In the genomic region with DNA sequence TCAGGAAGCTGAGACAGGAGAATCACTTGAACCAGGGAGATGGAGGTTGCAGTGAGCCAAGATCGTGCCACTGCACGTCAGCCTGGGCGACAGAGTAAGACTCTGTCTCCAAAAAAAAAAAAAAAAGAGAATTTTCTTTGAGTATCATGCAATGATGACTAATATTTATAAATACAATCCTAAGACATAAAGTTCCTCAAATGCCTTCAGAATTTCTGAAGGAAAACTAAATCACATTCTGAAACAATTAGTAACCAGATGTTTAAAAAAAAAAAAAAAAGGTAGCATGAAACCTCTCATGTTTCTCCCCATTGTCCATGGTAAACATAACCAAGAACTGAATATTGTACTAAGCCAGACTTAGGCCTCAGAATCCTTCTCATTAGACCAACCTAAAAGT, we compare ENCODE assay signal across 25 cellular contexts. TPM values are rescaled to one million over a fixed set of nuclear protein-coding genes. Genes with fewer than 3 reads are reported as not detected.
DNase-seq lines count a peak whose midpoint lies in the region; ATAC-seq and TF ChIP-seq lines count a peak whose summit lies in the region.
"Had no signal": no experiment of that assay in that cellular context is flagged by ENCODE, and none has a peak within 500 bp of the region (broad histone marks: within the 10 kb centered on the region; RNA-seq: fewer than 3 reads in every experiment).

No MANE protein-coding gene starts in this region.

- BruUV-seq in Calu3 (replicated peaks; lab: Mats Ljungman, UMichigan), result no TSS peak

- no peaks in the 10 kb centered on the region for H3K9me2 ChIP-seq in SK-N-SH

- POLR2A ChIA-PET in SK-N-SH (lab: Yijun Ruan, JAX), result no interaction called here

- no peak overlapping the region for H2AFZ ChIP-seq in SK-N-SH (ENCODE audit: low read depth)

- TF ChIP-seq EP300 in SK-N-SH (IDR thresholded peaks at IDR 0.05; ENCODE audit: borderline replicate concordance in 1 of 2, low read depth in 1 of 2, low read length in 1 of 2), result no peak

- no peaks in the 10 kb centered on the region for H4K20me1 ChIP-seq in SK-N-SH (ENCODE audit: insufficient read depth)

- DNase-seq in SK-N-SH (no peak), SJSA1 (ENCODE audit: low read depth in 1 of 2, low spot score in 2 of 2) (peak in 1 of 2 experiments; percentile 44), fibroblast of mammary gland (ENCODE audit: low read depth) (peak; percentile 60), germinal center (ENCODE audit: low spot score) (no peak), psoas muscle (no peak), DMS153 (lab: John Stamatoyannopoulos, UW) (no peak), Calu3 (no peak)
- DNase-seq: activated CD4-positive, alpha-beta T cell treated with anti-CD3 and anti-CD28 coated beads, Interleukin-2, amount 10 ng/mL, durations not matched to agents 24 days and 14 days; activated naive CD4-positive, alpha-beta T cell treated with Interleukin-2 at 50 U/mL for 16 hours; activated T-cell treated with anti-CD3 and anti-CD28 coated beads, Interleukin-2, amount 50 U/mL, for 4 hours; amygdala; caudate nucleus; dermis blood vessel endothelial cell; H9; lower lobe of right lung; NCI-H1048; NCI-H187; stimulated activated CD4-positive, alpha-beta T cell treated with anti-CD3 and anti-CD28 coated beads, Interleukin-15, amount 100 ng/mL, for 24 hours; stomach; tibial artery had no signal

- no peaks in the 10 kb centered on the region for H3K9me3 Mint-ChIP-seq in Calu3 (ENCODE audit: low read depth, unreplicated experiment)
- H3K9me3 Mint-ChIP-seq: activated T-cell treated with anti-CD3 and anti-CD28 coated beads, Interleukin-2, amount 50 U/mL, for 4 hours; H9; T-helper 2 cell treated with Interferon-gamma antibody and Interleukin-4, amounts not matched to agents 5 μg/mL and 100 μg/mL, for 36 hours had no signal

- no peak overlapping the region for H3K27ac Mint-ChIP-seq in Calu3 (ENCODE audit: unreplicated experiment)
- H3K27ac Mint-ChIP-seq: activated CD4-positive, alpha-beta T cell treated with anti-CD3 and anti-CD28 coated beads, Interleukin-2, amount 10 ng/mL, durations not matched to agents 24 days and 14 days; H9; T-helper 2 cell treated with Interferon-gamma antibody and Interleukin-4, amounts not matched to agents 5 μg/mL and 100 μg/mL, for 36 hours had no signal

- no peak overlapping the region for H3K4me2 ChIP-seq in SK-N-SH

- H3K27me3 Mint-ChIP-seq in Calu3 (ENCODE audit: unreplicated experiment), result no peaks in the 10 kb centered on the region
- H3K27me3 Mint-ChIP-seq: activated CD4-positive, alpha-beta T cell treated with anti-CD3 and anti-CD28 coated beads, Interleukin-2, amount 10 ng/mL, durations not matched to agents 24 days and 14 days had no signal

- ATAC-seq in SK-N-SH treated with all-trans-retinoic acid at 6 μM for 48 hours (no peak), psoas muscle (no peak)
- ATAC-seq: lower lobe of right lung, sciatic nerve had no signal

- no peak overlapping the region for H3K9ac ChIP-seq in SK-N-SH

- 88% methylated on average over 3 of the region's 3 CpGs for WGBS in SK-N-SH (ENCODE audit: low lambda C conversion rate)
- WGBS in psoas muscle, 3 donors, result 89 to 100% (median 95%) methylated on average over 3 of the region's 3 CpGs

- no peaks in the 10 kb centered on the region for H3F3A ChIP-seq in SK-N-SH (replicated peaks; ENCODE audit: insufficient read depth)

- no peaks in the 10 kb centered on the region for H3K36me3 ChIP-seq in SK-N-SH (replicated peaks in 1 of 2; ENCODE audit: control insufficient read depth in 1 of 2, insufficient read depth in 2 of 2, low read length in 1 of 2)
- no peaks in the 10 kb centered on the region for H3K36me3 ChIP-seq in SJSA1
- H3K36me3 ChIP-seq in psoas muscle (ENCODE audit: insufficient read depth in 1 of 2, low read depth in 1 of 2), result no peaks in the 10 kb centered on the region
- H3K36me3 ChIP-seq: lower lobe of right lung, stomach, tibial artery had no signal

- no peak for TF ChIP-seq CTCF in SK-N-SH (IDR thresholded peaks at IDR 0.05)
- no peak for TF ChIP-seq CTCF in fibroblast of mammary gland (conservative IDR thresholded peaks at IDR 0.05; ENCODE audit: control insufficient read depth, insufficient read depth, low read depth, low read length)
- no peak for TF ChIP-seq CTCF in psoas muscle (IDR thresholded peaks at IDR 0.05)
- no peak for TF ChIP-seq CTCF in Calu3 (IDR thresholded peaks at IDR 0.05; ENCODE audit: unreplicated experiment)

- H3K4me3 ChIP-seq in SK-N-SH (ENCODE audit: low read depth in 2 of 2, low read length in 1 of 2), result no peak overlapping the region
- H3K4me3 ChIP-seq in SJSA1, result no peak overlapping the region
- H3K4me3 ChIP-seq in fibroblast of mammary gland (ENCODE audit: control insufficient read depth, low read depth, low read length), result no peak overlapping the region
- no peak overlapping the region for H3K4me3 ChIP-seq in psoas muscle
- H3K4me3 ChIP-seq: GM12878, lower lobe of right lung, stomach, tibial artery had no signal

- no peaks in the 10 kb centered on the region for H3K79me2 ChIP-seq in SK-N-SH (ENCODE audit: insufficient read depth)

- no peaks in the 10 kb centered on the region for H3K36me3 Mint-ChIP-seq in Calu3 (ENCODE audit: insufficient read depth, unreplicated experiment)

- intact Hi-C loops in psoas muscle (cut with DNase I) (no loop called here), Calu3 (cut with micrococcal nuclease; ENCODE audit: unreplicated experiment) (no loop called here)

- H3K9me3 ChIP-seq in SK-N-SH, result no peaks in the 10 kb centered on the region
- no peaks in the 10 kb centered on the region for H3K9me3 ChIP-seq in SJSA1 (replicated peaks)
- H3K9me3 ChIP-seq in psoas muscle, result no peaks in the 10 kb centered on the region
- H3K9me3 ChIP-seq: lower lobe of right lung, stomach, tibial artery had no signal

- no peaks in the 10 kb centered on the region for H3K27me3 ChIP-seq in SK-N-SH (ENCODE audit: insufficient read depth)
- H3K27me3 ChIP-seq in SJSA1 (replicated peaks), result no peaks in the 10 kb centered on the region
- H3K27me3 ChIP-seq in psoas muscle (ENCODE audit: insufficient read depth in 3 of 3, low read length in 2 of 3), result no peaks in the 10 kb centered on the region
- H3K27me3 ChIP-seq: stomach, tibial artery had no signal

- H3K4me1 ChIP-seq in SK-N-SH (ENCODE audit: control insufficient read depth in 1 of 2, insufficient read depth in 2 of 2, low read depth in 1 of 2, low read length in 1 of 2), result peaks cover under 1 to 4% of the 10 kb centered on the region in 2 experiments; a peak in 1 of 4 replicates
- peaks cover 57% of the 10 kb centered on the region for H3K4me1 ChIP-seq in SJSA1 (replicated peaks)
- peaks cover 14% of the 10 kb centered on the region for H3K4me1 ChIP-seq in psoas muscle

- H3K4me3 Mint-ChIP-seq in Calu3 (ENCODE audit: low read depth, unreplicated experiment), result no peak overlapping the region
- H3K4me3 Mint-ChIP-seq: activated CD4-positive, alpha-beta T cell treated with anti-CD3 and anti-CD28 coated beads, Interleukin-2, amount 10 ng/mL, durations not matched to agents 24 days and 14 days; activated T-cell treated with anti-CD3 and anti-CD28 coated beads, Interleukin-2, amount 50 U/mL, for 4 hours; H9; T-helper 2 cell treated with Interferon-gamma antibody and Interleukin-4, amounts not matched to agents 5 μg/mL and 100 μg/mL, for 36 hours had no signal

- CTCF ChIA-PET in SK-N-SH (lab: Yijun Ruan, JAX) (interaction anchor here (0.9 kb wide), 1 partner anchor 497 kb away, joined by 3 read pairs; no protein-coding TSS in a partner anchor), Calu3 (lab: Charles Lee) (no interaction called here)

- H3K4me1 Mint-ChIP-seq in Calu3 (ENCODE audit: low read depth, unreplicated experiment), result peaks cover 8% of the 10 kb centered on the region

- no peak for TF ChIP-seq RAD21 in SK-N-SH (IDR thresholded peaks at IDR 0.05; ENCODE audit: low read length)

- peak overlapping the region in 1 of 2 experiments; percentile 24; a peak in 1 of 4 replicates for H3K27ac ChIP-seq in SK-N-SH (ENCODE audit: low read depth in 2 of 2, low read length in 1 of 2)
- peak overlapping the region; percentile 66 for H3K27ac ChIP-seq in SJSA1
- no peak overlapping the region for H3K27ac ChIP-seq in psoas muscle
- H3K27ac ChIP-seq: 22Rv1, lower lobe of right lung, stomach, tibial artery had no signal

TF ChIP-seq in SK-N-SH, 30 proteins besides CTCF, POLR2A, EP300 and RAD21:
- TF ChIP-seq FOSL2 (IDR thresholded peaks at IDR 0.05; ENCODE audit: borderline replicate concordance, low read depth) (peak; percentile 11; the same call in 1 of the 2 replicates), TCF12 (IDR thresholded peaks at IDR 0.05) (0 out of 2 replicates have a peak, but pooled peaks have one; percentile 24), POLR2AphosphoS5 (IDR thresholded peaks at IDR 0.05; ENCODE audit: low read depth, low read length) (no peak)
TF ChIP-seq in SK-N-SH: peak in this region for 2.

TF ChIP-seq in SK-N-SH treated with all-trans-retinoic acid at 6 μM for 48 hours, 23 proteins besides CTCF, POLR2A, EP300 and RAD21:
- TF ChIP-seq ZC3H10 (CRISPR knock-in tag; IDR thresholded peaks at IDR 0.05) (no peak), ZNF8 (CRISPR knock-in tag; IDR thresholded peaks at IDR 0.05) (no peak)

RNA-seq across cellular contexts. Expression of a gene that starts 23.1 kb away (rescaled TPM):
- 3.9 and 6.2 TPM in 2 replicates for polyA plus RNA-seq in SK-N-SH (2012; rRNA removed)
- polyA plus RNA-seq in SK-N-SH (2012; cell fraction: cytosol; rRNA removed), result 6.6 and 7.2 TPM in 2 replicates
- 1.5 and 2.8 TPM in 2 replicates for polyA plus RNA-seq in SK-N-SH (2012; cell fraction: nucleus; rRNA removed)
- 9.4 and 13.9 TPM in 2 replicates for total RNA-seq in SJSA1 (2014; rRNA removed; shearing (Covaris generic))
- total RNA-seq in psoas muscle, result 1 to 10 TPM; 2.5 to 6.0 (median 3.2) TPM
- polyA plus RNA-seq in psoas muscle, result 1 to 10 TPM; 1.2 to 9.8 (median 4.3) TPM
- 22.9 and 23.1 TPM in 2 replicates for total RNA-seq in Calu3 (2022)
